ENCODE assay signal across 8 cellular contexts in the genomic region with DNA sequence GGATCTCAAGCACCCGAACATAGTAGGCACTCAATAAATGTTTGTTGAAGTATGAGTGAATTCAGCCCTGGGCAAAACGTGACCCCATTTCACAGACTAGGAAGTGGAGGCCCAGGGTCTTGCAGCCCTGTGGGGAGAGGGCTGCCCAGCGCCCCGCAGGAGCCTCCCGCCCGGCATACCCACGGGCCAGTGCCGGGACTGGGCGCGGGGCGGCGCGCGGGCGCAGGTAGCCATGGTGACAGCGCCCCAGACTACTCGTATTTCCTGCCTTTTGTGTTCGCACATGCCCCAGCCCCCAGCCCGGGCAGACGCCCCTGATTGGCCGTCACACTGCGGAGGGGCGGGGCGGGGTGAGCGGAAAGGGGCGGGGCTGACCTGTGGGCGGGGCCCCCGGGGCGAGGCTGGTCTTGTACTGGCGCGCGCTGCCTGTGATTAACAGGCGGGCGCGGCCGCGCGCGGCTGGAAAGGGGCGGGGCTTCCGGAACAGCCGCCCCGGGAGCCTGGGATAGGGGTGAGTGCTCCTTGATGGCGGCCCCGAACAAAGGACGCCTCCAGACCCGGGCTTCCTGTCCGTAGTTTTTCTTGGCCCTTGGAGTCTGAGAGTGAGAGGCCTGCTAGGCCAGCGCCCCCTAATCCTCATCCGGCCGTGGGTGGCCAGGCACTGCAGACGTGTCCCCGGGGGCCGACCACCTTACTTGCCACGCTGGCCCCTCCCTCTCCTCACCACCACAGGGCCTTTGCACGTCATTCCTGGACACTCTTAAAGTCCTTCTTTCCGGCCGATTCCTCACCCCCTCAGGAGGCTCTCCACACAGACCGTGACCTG.
DNase-seq lines count a peak whose midpoint lies in the region; ATAC-seq, FAIRE-seq and TF ChIP-seq lines count a peak whose summit lies in the region.

No MANE protein-coding gene starts in this region.

- H3K4me3 ChIP-seq in GM12865 (ENCODE audit: low read depth, low read length) (peak overlapping the region; percentile 84), right cardiac atrium (ENCODE audit: low read length) (peak overlapping the region; percentile 12)

- FAIRE-seq in urothelium cell line (lab: Jason Lieb, UNC): no peak

- peak overlapping the region; percentile 96 for H3K27ac Mint-ChIP-seq in T-helper 17 cell

- TF ChIP-seq CTCF in GM12865 (IDR thresholded peaks at IDR 0.05; ENCODE audit: insufficient read depth, low read depth, low read length, missing control alignments): peak; percentile 42

- H3K4me1 Mint-ChIP-seq in T-helper 17 cell: peaks cover 32% of the 10 kb centered on the region

- ATAC-seq in HG02571 (IDR thresholded peaks at IDR 0.05; ENCODE audit: unreplicated experiment) (peak; percentile 81), T-helper 17 cell (peak; percentile 93), right cardiac atrium (peak; percentile 91 to 95)

- peak; percentile 97 for DNase-seq in GM12865 (ENCODE audit: low read depth)
- peak; percentile 89 for DNase-seq in NAMALWA (ENCODE audit: low spot score)
- peak; percentile 95 to 98 (median 98) for DNase-seq in T-helper 17 cell
- peak; percentile 34 to 97 (median 91) for DNase-seq in anterior cingulate cortex (lab: John Stamatoyannopoulos, UW)
- DNase-seq in right cardiac atrium: peak; percentile 96 to 99 (median 98)
- DNase-seq in pulmonary artery endothelial cell (ENCODE audit: low read depth, low spot score): peak; percentile 78
- DNase-seq in urothelium cell line (ENCODE audit: low spot score): peak; percentile 95

- intact Hi-C loops in right cardiac atrium (cut with DNase I): no loop called here

- WGBS in right cardiac atrium: 7% methylated on average over 59 of the region's 59 CpGs

- no peaks in the 10 kb centered on the region for H3K27me3 ChIP-seq in right cardiac atrium (ENCODE audit: control insufficient read depth, insufficient read depth)

- H3K9me3 ChIP-seq in T-helper 17 cell (ENCODE audit: control insufficient read depth, low read length, poor library complexity, severe bottlenecking): no peaks in the 10 kb centered on the region
- H3K9me3 ChIP-seq in right cardiac atrium (ENCODE audit: control insufficient read depth, low read length): no peaks in the 10 kb centered on the region

- H3K4me3 Mint-ChIP-seq in T-helper 17 cell: peak overlapping the region; percentile 93

- H3K36me3 Mint-ChIP-seq in T-helper 17 cell (ENCODE audit: low read depth): no peaks in the 10 kb centered on the region

- no peaks in the 10 kb centered on the region for H3K27me3 Mint-ChIP-seq in T-helper 17 cell

- peaks cover 7% of the 10 kb centered on the region for H3K4me1 ChIP-seq in right cardiac atrium (ENCODE audit: control insufficient read depth, insufficient read depth, low read length)

- H3K27ac ChIP-seq in right cardiac atrium (ENCODE audit: low read length): peak overlapping the region; percentile 63

Comparison
In these comparisons a context has a peak if more than half of its experiments do, and no peak if none do; other contexts are left out.
1. Peak in every context shown above with its lines: DNase-seq, ATAC-seq, H3K4me3 ChIP-seq and H3K27ac ChIP-seq.